11 cellular contexts compared by ENCODE assay signal in the genomic region with DNA sequence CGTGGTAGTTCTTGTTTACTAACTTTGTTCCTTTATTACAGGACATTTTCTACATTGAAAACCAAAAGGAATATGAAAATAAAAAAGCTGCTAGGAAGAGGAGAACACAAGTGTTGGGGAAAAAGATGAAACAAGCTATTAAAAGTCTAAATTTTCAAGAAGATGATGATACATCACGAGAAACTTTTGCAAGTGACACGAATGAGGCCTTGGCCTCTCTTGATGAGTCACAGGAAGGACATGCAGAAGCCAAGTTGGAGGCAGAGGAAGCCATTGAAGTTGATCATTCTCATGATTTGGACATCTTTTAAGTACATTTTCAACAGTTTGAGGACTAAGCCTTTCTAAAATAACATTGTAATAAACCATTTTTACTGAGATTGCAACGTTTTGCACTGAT. TPM values are rescaled to one million over a fixed set of nuclear protein-coding genes. Genes with fewer than 3 reads are reported as not detected.
A peak's percentile ranks its signal among the peaks of the same experiment; 100 is the strongest.
DNase-seq lines count a peak whose midpoint lies in the region; ATAC-seq and TF ChIP-seq lines count a peak whose summit lies in the region.
"Had no signal": no experiment of that assay in that cellular context is flagged by ENCODE, and none has a peak within 500 bp of the region (broad histone marks: within the 10 kb centered on the region; RNA-seq: fewer than 3 reads in every experiment).

No MANE protein-coding gene starts in this region.

- H3K9me3 Mint-ChIP-seq in activated CD4-positive, alpha-beta memory T cell treated with anti-CD3 and anti-CD28 coated beads, Interleukin-2, amount 10 ng/mL, durations not matched to agents 7 days and 5 days, result no peaks in the 10 kb centered on the region
- H3K9me3 Mint-ChIP-seq: memory B cell had no signal

- peak; percentile 80 for DNase-seq in AG09309 (ENCODE audit: low read depth)
- DNase-seq in HT1080 (ENCODE audit: low read depth), result peak; percentile 76
- DNase-seq in activated CD4-positive, alpha-beta memory T cell treated with anti-CD3 and anti-CD28 coated beads, Interleukin-2, amount 10 ng/mL, durations not matched to agents 7 days and 5 days, result no peak
- DNase-seq in foreskin melanocyte, result peak; percentile 55
- DNase-seq in globus pallidus (ENCODE audit: low spot score), result no peak
- DNase-seq in activated CD4-positive, alpha-beta T cell treated with anti-CD3 and anti-CD28 coated beads for 4 hours, result no peak
- no peak for DNase-seq in Peyer's patch
- DNase-seq: NCI-H524 had no signal

- CTCF ChIA-PET in activated CD4-positive, alpha-beta memory T cell treated with anti-CD3 and anti-CD28 coated beads, Interleukin-2, amount 10 ng/mL, durations not matched to agents 7 days and 5 days (lab: Charles Lee), result no interaction called here

- H3K27me3 ChIP-seq in Peyer's patch, result no peaks in the 10 kb centered on the region

- TF ChIP-seq CTCF in AG09309 (IDR thresholded peaks at IDR 0.05; ENCODE audit: control insufficient read depth, insufficient read depth, low read depth, low read length, missing control alignments), result no peak
- TF ChIP-seq CTCF in Peyer's patch (IDR thresholded peaks at IDR 0.05), result no peak

- peaks cover 36% of the 10 kb centered on the region for H3K36me3 Mint-ChIP-seq in activated CD4-positive, alpha-beta memory T cell treated with anti-CD3 and anti-CD28 coated beads, Interleukin-2, amount 10 ng/mL, durations not matched to agents 7 days and 5 days (ENCODE audit: low read depth)

- H3K9me3 ChIP-seq in Peyer's patch, result no peaks in the 10 kb centered on the region

- H3K4me3 Mint-ChIP-seq in activated CD4-positive, alpha-beta memory T cell treated with anti-CD3 and anti-CD28 coated beads, Interleukin-2, amount 10 ng/mL, durations not matched to agents 7 days and 5 days, result no peak overlapping the region
- H3K4me3 Mint-ChIP-seq: memory B cell had no signal

- H3K27ac Mint-ChIP-seq in activated CD4-positive, alpha-beta memory T cell treated with anti-CD3 and anti-CD28 coated beads, Interleukin-2, amount 10 ng/mL, durations not matched to agents 7 days and 5 days, result peak overlapping the region; percentile 55
- H3K27ac Mint-ChIP-seq: memory B cell had no signal

- POLR2A ChIA-PET in activated CD4-positive, alpha-beta memory T cell treated with anti-CD3 and anti-CD28 coated beads, Interleukin-2, amount 10 ng/mL, durations not matched to agents 7 days and 5 days (lab: Charles Lee), result no interaction called here

- no peaks in the 10 kb centered on the region for H3K27me3 Mint-ChIP-seq in activated CD4-positive, alpha-beta memory T cell treated with anti-CD3 and anti-CD28 coated beads, Interleukin-2, amount 10 ng/mL, durations not matched to agents 7 days and 5 days
- H3K27me3 Mint-ChIP-seq: memory B cell had no signal

- H3K4me1 ChIP-seq in Peyer's patch, result no peaks in the 10 kb centered on the region

- peaks cover 10% of the 10 kb centered on the region for H3K4me1 Mint-ChIP-seq in activated CD4-positive, alpha-beta memory T cell treated with anti-CD3 and anti-CD28 coated beads, Interleukin-2, amount 10 ng/mL, durations not matched to agents 7 days and 5 days
- H3K4me1 Mint-ChIP-seq: memory B cell had no signal

- no peak for TF ChIP-seq POLR2A in Peyer's patch (IDR thresholded peaks at IDR 0.05)

- no peak for ATAC-seq in GM21390 (IDR thresholded peaks at IDR 0.05; ENCODE audit: unreplicated experiment)

- peaks cover 0 to 53% (median 0%) of the 10 kb centered on the region in 3 donors for H3K36me3 ChIP-seq in Peyer's patch

- H3K4me3 ChIP-seq in AG09309 (ENCODE audit: control insufficient read depth, low read depth, low read length) (no peak overlapping the region), Peyer's patch (no peak overlapping the region)
- H3K4me3 ChIP-seq: coronary artery had no signal

- H3K27ac ChIP-seq in Peyer's patch, result no peak overlapping the region
- H3K27ac ChIP-seq: coronary artery had no signal

RNA-seq across cellular contexts. Expression of a gene that starts 23.8 kb away (rescaled TPM):
- total RNA-seq in HT1080 (2014; rRNA removed; shearing (Covaris generic)), result 52.8 and 60.4 TPM in 2 replicates
- 45.5 and 54.4 TPM in 2 replicates for polyA plus RNA-seq in HT1080 (2015; cell fraction: cytosol; rRNA removed)
- polyA plus RNA-seq in HT1080 (2015; cell fraction: nucleus; rRNA removed), result 30.8 and 33.6 TPM in 2 replicates
- 10 to 100 TPM; 31.5 to 33.8 TPM for total RNA-seq in activated CD4-positive, alpha-beta memory T cell treated with anti-CD3 and anti-CD28 coated beads, Interleukin-2, amount 10 ng/mL, durations not matched to agents 7 days and 5 days
- 10 to 100 TPM; 25.6 to 31.4 (median 27.4) TPM for total RNA-seq in Peyer's patch

RNA-seq across cellular contexts. Expression of a gene that starts 29.5 kb away (rescaled TPM):
- 25.0 and 46.2 TPM in 2 replicates for total RNA-seq in HT1080 (2014; rRNA removed; shearing (Covaris generic))
- 68.4 and 73.3 TPM in 2 replicates for polyA plus RNA-seq in HT1080 (2015; cell fraction: cytosol; rRNA removed)
- polyA plus RNA-seq in HT1080 (2015; cell fraction: nucleus; rRNA removed), result 99.2 and 112 TPM in 2 replicates
- 1 to 10 TPM in 1 of 2 experiments, under 1 TPM in 1; 0.71 to 1.0 TPM for total RNA-seq in activated CD4-positive, alpha-beta memory T cell treated with anti-CD3 and anti-CD28 coated beads, Interleukin-2, amount 10 ng/mL, durations not matched to agents 7 days and 5 days
- total RNA-seq in Peyer's patch, result 10 to 100 TPM; 19.4 to 25.7 (median 22.0) TPM

Comparison
In these comparisons a context has a peak if more than half of its experiments do, and no peak if none do; other contexts are left out.
1. DNase-seq: peak in AG09309 (single experiment), HT1080 (single experiment) and foreskin melanocyte (single experiment); none in activated CD4-positive, alpha-beta memory T cell treated with anti-CD3 and anti-CD28 coated beads, Interleukin-2, amount 10 ng/mL, durations not matched to agents 7 days and 5 days (single experiment), globus pallidus (single experiment), activated CD4-positive, alpha-beta T cell treated with anti-CD3 and anti-CD28 coated beads for 4 hours (0 of 2) and Peyer's patch (0 of 3).
2. RNA of a gene that starts 29.5 kb away (total RNA-seq): 25.0 to 46.2 TPM in HT1080 and 19.4 to 25.7 TPM in Peyer's patch; 0.71 to 1.0 TPM in activated CD4-positive, alpha-beta memory T cell treated with anti-CD3 and anti-CD28 coated beads, Interleukin-2, amount 10 ng/mL, durations not matched to agents 7 days and 5 days; every median in the first group is over 10 times any median in the second.